Comparison of ENCODE assay signal across 14 cellular contexts in the genomic region with DNA sequence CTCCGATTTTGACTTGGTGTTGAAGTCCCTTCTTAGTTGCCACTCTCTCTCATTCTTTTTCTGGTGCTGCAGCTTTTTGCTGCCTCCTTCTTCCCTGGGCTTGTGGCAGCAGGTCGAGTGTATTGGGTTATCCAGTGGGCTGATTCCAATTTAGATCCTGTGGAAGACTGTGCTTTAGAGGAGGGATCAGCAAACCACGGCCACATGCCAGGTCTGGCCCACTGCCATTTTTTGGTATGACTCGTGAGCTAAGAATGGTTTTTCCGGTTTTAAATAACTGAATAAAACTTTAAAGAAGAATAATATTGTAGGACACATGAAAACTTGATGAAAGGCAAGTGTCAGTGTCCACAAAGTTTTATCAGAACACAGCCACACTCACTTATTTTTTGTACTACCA.
DNase-seq lines count a peak whose midpoint lies in the region; ATAC-seq, FAIRE-seq and TF ChIP-seq lines count a peak whose summit lies in the region.
"Had no signal": no experiment of that assay in that cellular context is flagged by ENCODE, and none has a peak within 500 bp of the region (broad histone marks: within the 10 kb centered on the region; RNA-seq: fewer than 3 reads in every experiment).

No MANE protein-coding gene starts in this region.

- H3K9me3 ChIP-seq in BE2C (no peaks in the 10 kb centered on the region), WERI-Rb-1 (ENCODE audit: severe bottlenecking) (no peaks in the 10 kb centered on the region)

- no peak overlapping the region for H3K27ac Mint-ChIP-seq in activated T-helper 17 cell treated with anti-CD3 and anti-CD28 coated beads, Interleukin-2, amount 50 U/mL, for 72 hours
- H3K27ac Mint-ChIP-seq: activated naive CD8-positive, alpha-beta T cell treated with anti-CD3 and anti-CD28 coated beads, Interleukin-2, amount 10 ng/mL, durations not matched to agents 7 days and 5 days; CD8-positive, alpha-beta T cell; endodermal cell; naive thymus-derived CD4-positive, alpha-beta T cell had no signal

- H3K27ac ChIP-seq in WERI-Rb-1: no peak overlapping the region

- H3K27me3 Mint-ChIP-seq in activated T-helper 17 cell treated with anti-CD3 and anti-CD28 coated beads, Interleukin-2, amount 50 U/mL, for 72 hours: no peaks in the 10 kb centered on the region
- H3K27me3 Mint-ChIP-seq: activated naive CD8-positive, alpha-beta T cell treated with anti-CD3 and anti-CD28 coated beads, Interleukin-2, amount 10 ng/mL, durations not matched to agents 7 days and 5 days; naive thymus-derived CD4-positive, alpha-beta T cell had no signal

- no peaks in the 10 kb centered on the region for H3K36me3 Mint-ChIP-seq in activated T-helper 17 cell treated with anti-CD3 and anti-CD28 coated beads, Interleukin-2, amount 50 U/mL, for 72 hours (ENCODE audit: low read depth)
- H3K36me3 Mint-ChIP-seq: activated naive CD8-positive, alpha-beta T cell treated with anti-CD3 and anti-CD28 coated beads, Interleukin-2, amount 10 ng/mL, durations not matched to agents 7 days and 5 days; CD8-positive, alpha-beta T cell; naive thymus-derived CD4-positive, alpha-beta T cell had no signal

- H3K4me1 ChIP-seq in BE2C: peaks cover 8% of the 10 kb centered on the region

- H3K27me3 ChIP-seq in BE2C (no peaks in the 10 kb centered on the region), WERI-Rb-1 (ENCODE audit: insufficient read depth, low read depth, severe bottlenecking) (no peaks in the 10 kb centered on the region)

- H3K4me3 ChIP-seq in BE2C (ENCODE audit: low read depth, low read length) (no peak overlapping the region), WERI-Rb-1 (ENCODE audit: low read depth, low read length) (no peak overlapping the region)

- peaks cover 9% of the 10 kb centered on the region for H3K9me3 Mint-ChIP-seq in activated T-helper 17 cell treated with anti-CD3 and anti-CD28 coated beads, Interleukin-2, amount 50 U/mL, for 72 hours
- H3K9me3 Mint-ChIP-seq: endodermal cell had no signal

- ATAC-seq in activated T-helper 17 cell treated with anti-CD3 and anti-CD28 coated beads, Interleukin-2, amount 50 U/mL, for 72 hours (replicated peaks): no peak
- ATAC-seq: CD8-positive, alpha-beta T cell; naive thymus-derived CD4-positive, alpha-beta T cell had no signal

- H3K4me1 Mint-ChIP-seq in activated T-helper 17 cell treated with anti-CD3 and anti-CD28 coated beads, Interleukin-2, amount 50 U/mL, for 72 hours: no peaks in the 10 kb centered on the region
- H3K4me1 Mint-ChIP-seq: activated naive CD8-positive, alpha-beta T cell treated with anti-CD3 and anti-CD28 coated beads, Interleukin-2, amount 10 ng/mL, durations not matched to agents 7 days and 5 days; naive thymus-derived CD4-positive, alpha-beta T cell had no signal

- no peak for TF ChIP-seq CTCF in BE2C (IDR thresholded peaks at IDR 0.05; ENCODE audit: low read depth, low read length)
- no peak for TF ChIP-seq CTCF in WERI-Rb-1 (IDR thresholded peaks at IDR 0.05; ENCODE audit: low read depth, low read length)

- peak; percentile 39 for DNase-seq in BE2C
- peak; percentile 5 for DNase-seq in HTR-8/SVneo (ENCODE audit: insufficient read length, low spot score)
- DNase-seq in astrocyte of the hippocampus (ENCODE audit: low read depth, low spot score): peak; percentile 83
- DNase-seq in kidney glomerular epithelial cell (lab: John Stamatoyannopoulos, UW): peak; percentile 14
- DNase-seq in WERI-Rb-1: no peak
- DNase-seq in activated CD8-positive, alpha-beta memory T cell treated with anti-CD3 and anti-CD28 coated beads, Interleukin-2, amount 50 U/mL, for 4 hours: no peak
- no peak for DNase-seq in inferior parietal cortex (ENCODE audit: extremely low spot score)
- DNase-seq: activated CD4-positive, alpha-beta T cell treated with anti-CD3 and anti-CD28 coated beads, Interleukin-2, amount 50 U/mL, for 1 hour; activated naive CD8-positive, alpha-beta T cell treated with anti-CD3 and anti-CD28 coated beads, Interleukin-2, amount 10 ng/mL, durations not matched to agents 7 days and 5 days; CD8-positive, alpha-beta T cell; endodermal cell; naive thymus-derived CD4-positive, alpha-beta T cell; NCI-H524 had no signal

- no peak for FAIRE-seq in HTR-8/SVneo (lab: Jason Lieb, UNC)

- no peak overlapping the region for H3K4me3 Mint-ChIP-seq in activated T-helper 17 cell treated with anti-CD3 and anti-CD28 coated beads, Interleukin-2, amount 50 U/mL, for 72 hours
- H3K4me3 Mint-ChIP-seq: activated naive CD8-positive, alpha-beta T cell treated with anti-CD3 and anti-CD28 coated beads, Interleukin-2, amount 10 ng/mL, durations not matched to agents 7 days and 5 days; CD8-positive, alpha-beta T cell; endodermal cell; naive thymus-derived CD4-positive, alpha-beta T cell had no signal

- H3K36me3 ChIP-seq in BE2C (no peaks in the 10 kb centered on the region), WERI-Rb-1 (no peaks in the 10 kb centered on the region)

Comparison
In these comparisons a context has a peak if more than half of its experiments do, and no peak if none do; other contexts are left out.
1. DNase-seq: peak in BE2C (single experiment), HTR-8/SVneo (single experiment), astrocyte of the hippocampus (single experiment) and kidney glomerular epithelial cell (single experiment); none in WERI-Rb-1 (single experiment), activated CD8-positive, alpha-beta memory T cell treated with anti-CD3 and anti-CD28 coated beads, Interleukin-2, amount 50 U/mL, for 4 hours (single experiment) and inferior parietal cortex (single experiment).